In the genomic region with DNA sequence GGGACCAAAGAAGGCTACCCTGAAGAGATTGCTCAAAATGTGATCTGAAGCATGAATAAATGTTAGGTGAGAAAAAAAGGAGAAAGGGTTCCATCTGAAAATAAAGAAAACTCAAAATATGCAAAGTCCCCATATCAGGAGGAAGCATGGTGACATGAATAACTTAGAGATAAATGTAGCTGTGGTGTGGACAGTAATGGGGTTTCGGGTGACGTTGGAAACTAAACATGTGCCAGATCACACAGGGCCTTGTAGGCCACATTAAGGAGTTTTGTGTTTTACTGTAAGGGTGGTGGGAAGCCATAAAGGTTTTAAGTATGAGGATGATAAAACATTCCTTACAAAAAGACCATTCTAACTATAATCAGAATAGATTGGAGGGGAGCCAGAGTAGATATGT, we compare ENCODE assay signal across 19 cellular contexts.
DNase-seq lines count a peak whose midpoint lies in the region; ATAC-seq and TF ChIP-seq lines count a peak whose summit lies in the region.
"Had no signal": no experiment of that assay in that cellular context is flagged by ENCODE, and none has a peak within 500 bp of the region (broad histone marks: within the 10 kb centered on the region; RNA-seq: fewer than 3 reads in every experiment).

No MANE protein-coding gene starts in this region.

- no peak for TF ChIP-seq CTCF in GM20000 (IDR thresholded peaks at IDR 0.05; ENCODE audit: extremely low read depth, missing control alignments)

- no peak for TF ChIP-seq POLR2A in erythroblast (IDR thresholded peaks at IDR 0.05; ENCODE audit: low read length)

- ATAC-seq in GM18520 (IDR thresholded peaks at IDR 0.05; ENCODE audit: unreplicated experiment) (peak; percentile 44), HG03280 (IDR thresholded peaks at IDR 0.05; ENCODE audit: unreplicated experiment) (peak; percentile 44)
- ATAC-seq: activated CD4-positive, CD25-positive, alpha-beta regulatory T cell treated with anti-CD3 and anti-CD28 coated beads, Interleukin-2, amount 50 U/mL, for 24 hours; effector memory CD8-positive, alpha-beta T cell; HCT116; T-helper 17 cell had no signal

- DNase-seq in GM20000 (ENCODE audit: low spot score) (peak; percentile 13), erythroblast (lab: John Stamatoyannopoulos, UW) (peak; percentile 49 to 79), C1 segment of cervical spinal cord (lab: John Stamatoyannopoulos, UW) (no peak), middle frontal gyrus (ENCODE audit: extremely low spot score, low spot score) (no peak)
- DNase-seq in stimulated activated naive CD4-positive, alpha-beta T cell treated with Interleukin-2 at 50 U/mL for 16 hours (lab: John Stamatoyannopoulos, UW) = no peak
- DNase-seq: activated effector memory CD4-positive, alpha-beta T cell treated with Interleukin-2 at 50 U/mL for 16 hours; DMS 273 treated with DMSO at 0.1 percent for 48 hours; effector memory CD8-positive, alpha-beta T cell; GF-D8; islet precursor cell; KBM-7; naive B cell; NCI-H524 treated with DMSO at 0.1 percent for 48 hours; SIG-M5; T-helper 17 cell had no signal

Comparison
In these comparisons a context has a peak if more than half of its experiments do, and no peak if none do; other contexts are left out.
1. DNase-seq: peak in GM20000 (single experiment) and erythroblast (2 of 2); none in stimulated activated naive CD4-positive, alpha-beta T cell treated with Interleukin-2 at 50 U/mL for 16 hours (single experiment), C1 segment of cervical spinal cord (0 of 14) and middle frontal gyrus (single experiment).